Comparison of ENCODE assay signal across 31 cellular contexts in genomic region chr1:224325959-224326358, GRCh38.
"Had no signal": no experiment of that assay in that cellular context is flagged by ENCODE, and none has a peak within 500 bp of the region (broad histone marks: within the 10 kb centered on the region; RNA-seq: fewer than 3 reads in every experiment).

No MANE protein-coding gene starts in this region.

- H3K27ac ChIP-seq: dorsolateral prefrontal cortex, epithelial cell of prostate, gastroesophageal sphincter, heart left ventricle, hepatocyte, left lung, prostate gland, right atrium auricular region, stomach, thyroid gland, vagina had no signal

- H3K36me3 ChIP-seq: prostate gland, right atrium auricular region, thyroid gland had no signal

- H3K27ac Mint-ChIP-seq: endodermal cell; naive thymus-derived CD4-positive, alpha-beta T cell; nephron; stimulated activated effector memory CD8-positive, alpha-beta T cell treated with anti-CD3 and anti-CD28 coated beads, Interleukin-12 subunit alpha, Interleukin-12 subunit beta, amount 100 ng/mL, for 72 hours had no signal

- FAIRE-seq: islet of Langerhans had no signal

- H3K9me3 Mint-ChIP-seq: endodermal cell; naive thymus-derived CD4-positive, alpha-beta T cell; nephron; stimulated activated effector memory CD8-positive, alpha-beta T cell treated with anti-CD3 and anti-CD28 coated beads, Interleukin-12 subunit alpha, Interleukin-12 subunit beta, amount 100 ng/mL, for 72 hours had no signal

- H3K27me3 ChIP-seq: dorsolateral prefrontal cortex, gastroesophageal sphincter, heart left ventricle, hepatocyte, left lung, right atrium auricular region, stomach, thyroid gland, vagina had no signal

- H3K27me3 Mint-ChIP-seq: naive thymus-derived CD4-positive, alpha-beta T cell had no signal

- H2AFZ ChIP-seq: hepatocyte had no signal

- ATAC-seq: esophagus mucosa; gastroesophageal sphincter; heart left ventricle; left cardiac atrium; left lung; naive thymus-derived CD4-positive, alpha-beta T cell; sciatic nerve; stimulated activated effector memory CD8-positive, alpha-beta T cell treated with anti-CD3 and anti-CD28 coated beads, Interleukin-12 subunit alpha, Interleukin-12 subunit beta, amount 100 ng/mL, for 72 hours had no signal

- DNase-seq: cortex of kidney; dorsolateral prefrontal cortex; effector CD8-positive, alpha-beta T cell; endodermal cell; foreskin fibroblast; heart left ventricle; left cardiac atrium; left lung; mesendoderm; midbrain; naive thymus-derived CD4-positive, alpha-beta T cell; nucleus accumbens; stimulated activated CD4-positive, alpha-beta T cell treated with anti-CD3 and anti-CD28 coated beads, Interleukin-12 subunit alpha, Interleukin-12 subunit beta, amount 100 ng/mL, for 4 hours; stimulated activated CD4-positive, alpha-beta T cell treated with anti-CD3 and anti-CD28 coated beads, Interleukin-1b, Interleukin-23, amount 100 ng/mL, for 48 hours; stimulated activated CD4-positive, alpha-beta T cell treated with anti-CD3 and anti-CD28 coated beads, Interleukin-4, amount 100 ng/mL, for 24 hours; stimulated activated naive CD4-positive, alpha-beta T cell treated with Interleukin-2 at 50 U/mL for 16 hours; stomach; thyroid gland; trophoblast cell had no signal

- H3K9me3 ChIP-seq: gastroesophageal sphincter, heart left ventricle, left lung, prostate gland, right atrium auricular region, stomach, thyroid gland, vagina had no signal

- H3K4me2 ChIP-seq: hepatocyte, smooth muscle cell had no signal

- H3K4me3 ChIP-seq: dorsolateral prefrontal cortex, gastroesophageal sphincter, heart left ventricle, hepatocyte, left lung, prostate gland, right atrium auricular region, smooth muscle cell, stomach, thyroid gland, vagina had no signal

- H3K4me3 Mint-ChIP-seq: endodermal cell; naive thymus-derived CD4-positive, alpha-beta T cell; nephron; stimulated activated effector memory CD8-positive, alpha-beta T cell treated with anti-CD3 and anti-CD28 coated beads, Interleukin-12 subunit alpha, Interleukin-12 subunit beta, amount 100 ng/mL, for 72 hours had no signal
